ENCODE assay signal across 1 cellular context in genomic region chr1:39170731-39171375, GRCh38.
TF ChIP-seq lines count a peak whose summit lies in the region.

No MANE protein-coding gene starts in this region.

TF ChIP-seq in H1, 55 proteins besides CTCF, POLR2A, EP300 and RAD21:
- TF ChIP-seq GABPA (IDR thresholded peaks at IDR 0.05; ENCODE audit: borderline replicate concordance, insufficient read depth, low read length) = no peak
- TF ChIP-seq BRCA1 (IDR thresholded peaks at IDR 0.05; ENCODE audit: low read depth, low read length) = no peak
- no peak for TF ChIP-seq SAP30 (IDR thresholded peaks at IDR 0.05; ENCODE audit: insufficient read depth, insufficient replicate concordance, low read length)
- TF ChIP-seq TCF12 (IDR thresholded peaks at IDR 0.05; ENCODE audit: low read depth, low read length) = peak; percentile 96
- TF ChIP-seq YY1 (IDR thresholded peaks at IDR 0.05; ENCODE audit: low read depth, low read length) = peak; percentile 74
- peak; percentile 43; the same call in 1 of the 2 replicates for TF ChIP-seq TAF1 (IDR thresholded peaks at IDR 0.05; ENCODE audit: low read depth, low read length)
- peak; percentile 44; the same call in 1 of the 2 replicates for TF ChIP-seq TBP (IDR thresholded peaks at IDR 0.05; ENCODE audit: low read depth, low read length)
- no peak for TF ChIP-seq CBX5 (IDR thresholded peaks at IDR 0.05; ENCODE audit: low read depth, low read length)
- TF ChIP-seq MAX (IDR thresholded peaks at IDR 0.05) = 0 out of 2 replicates have a peak, but pooled peaks have one; percentile 35
- TF ChIP-seq CHD1 (IDR thresholded peaks at IDR 0.05; ENCODE audit: low read depth, low read length) = no peak
- TF ChIP-seq SP4 (IDR thresholded peaks at IDR 0.05; ENCODE audit: low read length) = no peak
- peak; percentile 29; the same call in 1 of the 2 replicates for TF ChIP-seq TEAD4 (IDR thresholded peaks at IDR 0.05; ENCODE audit: low read depth, low read length)
- peak; percentile 67; the same call in 1 of the 2 replicates for TF ChIP-seq POLR2AphosphoS5 (IDR thresholded peaks at IDR 0.05; ENCODE audit: low read depth, low read length)
- TF ChIP-seq EGR1 (IDR thresholded peaks at IDR 0.05; ENCODE audit: borderline replicate concordance, low read depth, low read length) = peak; percentile 21; the same call in 1 of the 2 replicates
- TF ChIP-seq RFX5 (IDR thresholded peaks at IDR 0.05; ENCODE audit: borderline replicate concordance, low read depth, low read length) = no peak
- no peak for TF ChIP-seq EZH2 (IDR thresholded peaks at IDR 0.05; ENCODE audit: low read depth, low read length, severe bottlenecking)
- no peak for TF ChIP-seq SRF (IDR thresholded peaks at IDR 0.05; ENCODE audit: low read depth, low read length)
- 0 out of 4 replicates have a peak, but pooled peaks of 1 of the 2 experiments have one; percentile 34 for TF ChIP-seq HDAC2 (IDR thresholded peaks at IDR 0.05; ENCODE audit: borderline replicate concordance in 1 of 2, low read depth in 2 of 2, low read length in 2 of 2)
- no peak for TF ChIP-seq ATF2 (IDR thresholded peaks at IDR 0.05; ENCODE audit: low read length)
- TF ChIP-seq BCL11A (IDR thresholded peaks at IDR 0.05; ENCODE audit: low read depth in 2 of 2, low read length in 2 of 2) = no peak
- no peak for TF ChIP-seq POU5F1 (IDR thresholded peaks at IDR 0.05; ENCODE audit: low read depth, low read length)
- TF ChIP-seq SIN3A (conservative IDR thresholded peaks at IDR 0.05 in 1 of 2, IDR thresholded peaks at IDR 0.05 in 1 of 2; ENCODE audit: low read depth in 1 of 2, low read length in 2 of 2) = 0 out of 4 replicates have a peak, but pooled peaks of 1 of the 2 experiments have one; percentile 25
- no peak for TF ChIP-seq E2F6 (IDR thresholded peaks at IDR 0.05)
- TF ChIP-seq SP2 (IDR thresholded peaks at IDR 0.05; ENCODE audit: low read length) = no peak
- TF ChIP-seq CREB1 (IDR thresholded peaks at IDR 0.05) = no peak
- no peak for TF ChIP-seq SP1 (IDR thresholded peaks at IDR 0.05; ENCODE audit: low read depth, low read length)
- TF ChIP-seq PHF8 (conservative IDR thresholded peaks at IDR 0.05; ENCODE audit: low read depth, low read length) = no peak
- TF ChIP-seq CHD7 (IDR thresholded peaks at IDR 0.05; ENCODE audit: insufficient replicate concordance, low read length) = no peak
- no peak for TF ChIP-seq CBX8 (IDR thresholded peaks at IDR 0.05; ENCODE audit: borderline replicate concordance, low read depth, low read length)
